Comparison of ENCODE assay signal across 1 cellular context in genomic region chr14:100726812-100727564, GRCh38.
TF ChIP-seq lines count a peak whose summit lies in the region.

Gene DLK1 (plus strand): TSS chr14:100726892. CDS start chr14:100727069, 177 bp downstream.

TF ChIP-seq in neural cell, 6 proteins besides CTCF, POLR2A, EP300 and RAD21 (continued from another document):
- no peak for TF ChIP-seq REST (IDR thresholded peaks at IDR 0.05; ENCODE audit: borderline replicate concordance)
